In genomic region chr17:47172698-47173565, GRCh38 we compare ENCODE assay signal across 28 cellular contexts. TPM values are rescaled to one million over a fixed set of nuclear protein-coding genes. Genes with fewer than 3 reads are reported as not detected.
DNase-seq lines count a peak whose midpoint lies in the region; ATAC-seq and TF ChIP-seq lines count a peak whose summit lies in the region.
"Had no signal": no experiment of that assay in that cellular context is flagged by ENCODE, and none has a peak within 500 bp of the region (broad histone marks: within the 10 kb centered on the region; RNA-seq: fewer than 3 reads in every experiment).

No MANE protein-coding gene starts in this region.

- 100% methylated on average over 1 of the region's 2 CpGs for WGBS in mesenchymal stem cell

- H2BK120ac ChIP-seq in mesenchymal stem cell (ENCODE audit: low read depth, low read length): no peak overlapping the region

- H3K9me3 ChIP-seq in mesenchymal stem cell (ENCODE audit: control insufficient read depth, low read length): no peaks in the 10 kb centered on the region
- H3K9me3 ChIP-seq: BE2C, gastroesophageal sphincter, vagina had no signal

- no peak overlapping the region for H3K14ac ChIP-seq in mesenchymal stem cell (ENCODE audit: low read length in 2 of 2)

- POLR2A ChIA-PET in WTC11 (lab: Charles Lee): no interaction called here

- no peak overlapping the region for H2BK12ac ChIP-seq in mesenchymal stem cell (ENCODE audit: low read length in 2 of 2)

- CTCF ChIA-PET in WTC11 (lab: Charles Lee): no interaction called here

- H3K36me3 Mint-ChIP-seq in T-helper 1 cell treated with Interleukin-12 subunit alpha and Interleukin-12 subunit beta and Interleukin-4 antibody, amounts not matched to agents 30 μg/mL and 1 μg/mL, for 36 hours (ENCODE audit: low read depth): peaks cover 34% of the 10 kb centered on the region
- peaks cover 22% of the 10 kb centered on the region for H3K36me3 Mint-ChIP-seq in WTC11

- H3K4ac ChIP-seq in mesenchymal stem cell (ENCODE audit: low read depth in 1 of 2, low read length in 2 of 2): no peak overlapping the region

- H4K8ac ChIP-seq in mesenchymal stem cell (ENCODE audit: low read length): no peak overlapping the region

- peaks cover 24% of the 10 kb centered on the region for H3K4me1 Mint-ChIP-seq in T-helper 1 cell treated with Interleukin-12 subunit alpha and Interleukin-12 subunit beta and Interleukin-4 antibody, amounts not matched to agents 30 μg/mL and 1 μg/mL, for 36 hours (ENCODE audit: low read depth)
- H3K4me1 Mint-ChIP-seq in WTC11: peaks cover 27% of the 10 kb centered on the region

- H2BK5ac ChIP-seq in mesenchymal stem cell (ENCODE audit: low read depth, low read length, poor library complexity, severe bottlenecking): no peak overlapping the region

- no peak for ATAC-seq in WTC11
- no peak for ATAC-seq in GM18870 (IDR thresholded peaks at IDR 0.05; ENCODE audit: unreplicated experiment)
- ATAC-seq: gastroesophageal sphincter had no signal

- H3K9me3 Mint-ChIP-seq in T-helper 1 cell treated with Interleukin-12 subunit alpha and Interleukin-12 subunit beta and Interleukin-4 antibody, amounts not matched to agents 30 μg/mL and 1 μg/mL, for 36 hours: no peaks in the 10 kb centered on the region
- H3K9me3 Mint-ChIP-seq in WTC11: no peaks in the 10 kb centered on the region
- H3K9me3 Mint-ChIP-seq: activated CD4-positive, alpha-beta T cell treated with anti-CD3 and anti-CD28 coated beads, Interleukin-2, amount 10 ng/mL, durations not matched to agents 24 days and 14 days; central memory CD8-positive, alpha-beta T cell had no signal

- H3K9ac ChIP-seq in mesenchymal stem cell (ENCODE audit: low read length): no peak overlapping the region

- no peak for TF ChIP-seq CTCF in WTC11 (IDR thresholded peaks at IDR 0.05)

- no peak overlapping the region for H3K4me3 Mint-ChIP-seq in T-helper 1 cell treated with Interleukin-12 subunit alpha and Interleukin-12 subunit beta and Interleukin-4 antibody, amounts not matched to agents 30 μg/mL and 1 μg/mL, for 36 hours
- H3K4me3 Mint-ChIP-seq in WTC11: no peak overlapping the region
- H3K4me3 Mint-ChIP-seq: activated CD4-positive, alpha-beta T cell treated with anti-CD3 and anti-CD28 coated beads, Interleukin-2, amount 10 ng/mL, durations not matched to agents 24 days and 14 days; central memory CD8-positive, alpha-beta T cell; naive B cell had no signal

- no peaks in the 10 kb centered on the region for H3K27me3 ChIP-seq in mesenchymal stem cell (ENCODE audit: control insufficient read depth in 1 of 2, insufficient read depth in 1 of 2, low read length in 2 of 2)
- H3K27me3 ChIP-seq: BE2C, gastroesophageal sphincter, vagina had no signal

- H3K4me3 ChIP-seq in Jurkat, Clone E6-1 (ENCODE audit: low read length): no peak overlapping the region
- H3K4me3 ChIP-seq in mesenchymal stem cell (ENCODE audit: insufficient read depth in 1 of 2, low read depth in 1 of 2, low read length in 2 of 2): no peak overlapping the region
- H3K4me3 ChIP-seq: gastroesophageal sphincter, vagina had no signal

- H3K27ac Mint-ChIP-seq in T-helper 1 cell treated with Interleukin-12 subunit alpha and Interleukin-12 subunit beta and Interleukin-4 antibody, amounts not matched to agents 30 μg/mL and 1 μg/mL, for 36 hours: peak overlapping the region; percentile 24
- H3K27ac Mint-ChIP-seq in WTC11: peak overlapping the region; percentile 64
- H3K27ac Mint-ChIP-seq: activated CD4-positive, alpha-beta T cell treated with anti-CD3 and anti-CD28 coated beads, Interleukin-2, amount 10 ng/mL, durations not matched to agents 24 days and 14 days; naive B cell had no signal

- H3K27ac ChIP-seq in mesenchymal stem cell (ENCODE audit: low read length, poor library complexity, severe bottlenecking): no peak overlapping the region
- H3K27ac ChIP-seq: gastroesophageal sphincter, vagina had no signal

- H2AK5ac ChIP-seq in mesenchymal stem cell (ENCODE audit: low read length, severe bottlenecking): no peak overlapping the region

- H2AFZ ChIP-seq in mesenchymal stem cell (ENCODE audit: low read depth, low read length): no peak overlapping the region

- no peak overlapping the region for H2BK15ac ChIP-seq in mesenchymal stem cell (ENCODE audit: low read depth, poor library complexity, severe bottlenecking)

- no peak overlapping the region for H3K4me2 ChIP-seq in mesenchymal stem cell (ENCODE audit: low read length, poor library complexity, severe bottlenecking)

- no peaks in the 10 kb centered on the region for H3K27me3 Mint-ChIP-seq in T-helper 1 cell treated with Interleukin-12 subunit alpha and Interleukin-12 subunit beta and Interleukin-4 antibody, amounts not matched to agents 30 μg/mL and 1 μg/mL, for 36 hours (ENCODE audit: low read depth)
- no peaks in the 10 kb centered on the region for H3K27me3 Mint-ChIP-seq in WTC11 (ENCODE audit: low read depth)
- H3K27me3 Mint-ChIP-seq: activated CD4-positive, alpha-beta T cell treated with anti-CD3 and anti-CD28 coated beads, Interleukin-2, amount 10 ng/mL, durations not matched to agents 24 days and 14 days; central memory CD8-positive, alpha-beta T cell; naive B cell had no signal

- peaks cover 2% of the 10 kb centered on the region for H3K4me1 ChIP-seq in mesenchymal stem cell (ENCODE audit: control insufficient read depth, insufficient read depth, low read depth, low read length)

- DNase-seq in T-helper 1 cell: no peak
- DNase-seq in Jurkat, Clone E6-1 (ENCODE audit: low read depth, low spot score): peak; percentile 21
- DNase-seq in WTC11 (ENCODE audit: low spot score): no peak
- peak; percentile 6 for DNase-seq in mesenchymal stem cell
- DNase-seq in NCI-H510A (lab: John Stamatoyannopoulos, UW): no peak
- DNase-seq in ureter (ENCODE audit: low spot score): no peak
- DNase-seq: 8988T; activated CD4-positive, alpha-beta T cell treated with anti-CD3 and anti-CD28 coated beads, Interleukin-2, amount 10 ng/mL, durations not matched to agents 24 days and 14 days; activated CD8-positive, alpha-beta memory T cell treated with anti-CD3 and anti-CD28 coated beads, Interleukin-2, amount 50 U/mL, for 4 hours; activated naive CD4-positive, alpha-beta T cell; anterior cingulate cortex; BE2C; Karpas-422; mammary epithelial cell; naive B cell; NCI-H1436 treated with DMSO at 0.1 percent for 48 hours; NCI-H2171 treated with DMSO at 0.1 percent for 48 hours; NCI-H526 treated with DMSO at 0.1 percent for 48 hours; retina; SW 1271 had no signal

- no peak overlapping the region for H3K23ac ChIP-seq in mesenchymal stem cell (ENCODE audit: low read length in 2 of 2)

- H4K91ac ChIP-seq in mesenchymal stem cell (ENCODE audit: low read length): no peak overlapping the region

- H3K79me1 ChIP-seq in mesenchymal stem cell (replicated peaks; ENCODE audit: low read length, poor library complexity, severe bottlenecking): peaks cover 4% of the 10 kb centered on the region

- peaks cover 25 to 92% of the 10 kb centered on the region in 2 experiments for H3K36me3 ChIP-seq in mesenchymal stem cell (ENCODE audit: control insufficient read depth in 1 of 2, insufficient read depth in 2 of 2, low read depth in 1 of 2, low read length in 2 of 2)

- H3K18ac ChIP-seq in mesenchymal stem cell (ENCODE audit: low read depth in 1 of 2, low read length in 2 of 2): no peak overlapping the region

TF ChIP-seq in WTC11, 78 proteins besides CTCF, POLR2A, EP300 and RAD21 (continues in another document):
- TF ChIP-seq ZNF425 (CRISPR knock-in tag; conservative IDR thresholded peaks at IDR 0.05): no peak
- TF ChIP-seq TEAD1 (CRISPR knock-in tag; IDR thresholded peaks at IDR 0.05): no peak
- no peak for TF ChIP-seq GTF2I (CRISPR knock-in tag; conservative IDR thresholded peaks at IDR 0.05)
- no peak for TF ChIP-seq FOXP4 (CRISPR knock-in tag; IDR thresholded peaks at IDR 0.05)
- TF ChIP-seq EMX1 (CRISPR knock-in tag; IDR thresholded peaks at IDR 0.05): no peak
- TF ChIP-seq ZNF219 (CRISPR knock-in tag; IDR thresholded peaks at IDR 0.05; ENCODE audit: borderline replicate concordance): no peak
- no peak for TF ChIP-seq ZNF416 (CRISPR knock-in tag; IDR thresholded peaks at IDR 0.05)

RNA-seq across cellular contexts. Expression of gene CDC27, which starts 16.2 kb away (rescaled TPM):
- 75.7 TPM for polyA plus RNA-seq in Jurkat, Clone E6-1 (2012; ENCODE audit: insufficient read depth, insufficient read length)
- total RNA-seq in WTC11 (2021) (83.0 to 83.6 TPM (median 83.3 TPM) in 3 replicates), ureter (80.3 TPM)
- polyA plus RNA-seq in mesenchymal stem cell (2013, experiment 1 of 2): 59.1 TPM
- 61.1 TPM for polyA plus RNA-seq in mesenchymal stem cell (2013, experiment 2 of 2)

RNA-seq across cellular contexts. Expression of gene MYL4, which starts 36.2 kb away (rescaled TPM):
- 1.0 TPM for polyA plus RNA-seq in Jurkat, Clone E6-1 (2012; ENCODE audit: insufficient read depth, insufficient read length)
- 0.50 TPM in 1 of 3 replicates, not detected in the others for total RNA-seq in WTC11 (2021)
- 0.22 TPM for polyA plus RNA-seq in mesenchymal stem cell (2013, experiment 1 of 2)
- 0.14 TPM for polyA plus RNA-seq in mesenchymal stem cell (2013, experiment 2 of 2)
- total RNA-seq in ureter: not detected
- total RNA-seq: activated CD4-positive, alpha-beta T cell treated with anti-CD3 and anti-CD28 coated beads, Interleukin-2, amount 10 ng/mL, durations not matched to agents 24 days and 14 days; epithelial cell of proximal tubule; G401; kidney epithelial cell; mammary epithelial cell; vagina had no signal
- polyA plus RNA-seq: mammary epithelial cell had no signal

Comparison
In these comparisons a context has a peak if more than half of its experiments do, and no peak if none do; other contexts are left out.
1. DNase-seq: peak in Jurkat, Clone E6-1 (single experiment) and mesenchymal stem cell (single experiment); none in T-helper 1 cell (0 of 5), WTC11 (single experiment), NCI-H510A (single experiment) and ureter (single experiment).